ENCODE assay signal across 8 cellular contexts in genomic region chr21:34974162-34974981, GRCh38.
DNase-seq lines count a peak whose midpoint lies in the region; ATAC-seq lines count a peak whose summit lies in the region.

No MANE protein-coding gene starts in this region.

- peak overlapping the region; percentile 72 for H3K4me3 Mint-ChIP-seq in activated T-helper 1 cell treated with anti-CD3 and anti-CD28 coated beads, Interleukin-12 subunit alpha, Interleukin-12 subunit beta, Interleukin-2, Interleukin-4 antibody, amounts not matched to agents 30 ng/mL and 10 ng/mL and 1 ng/mL, durations not matched to agents 14 hours and 24 hours and 36 hours
- H3K4me3 Mint-ChIP-seq in stimulated activated naive CD8-positive, alpha-beta T cell treated with anti-CD3 and anti-CD28 coated beads, Interleukin-15, amount 100 ng/mL, for 72 hours: peak overlapping the region; percentile 65 to 87

- peaks cover 12% of the 10 kb centered on the region for H3K27me3 Mint-ChIP-seq in activated T-helper 1 cell treated with anti-CD3 and anti-CD28 coated beads, Interleukin-12 subunit alpha, Interleukin-12 subunit beta, Interleukin-2, Interleukin-4 antibody, amounts not matched to agents 30 ng/mL and 10 ng/mL and 1 ng/mL, durations not matched to agents 14 hours and 24 hours and 36 hours (ENCODE audit: insufficient read depth)
- H3K27me3 Mint-ChIP-seq in stimulated activated naive CD8-positive, alpha-beta T cell treated with anti-CD3 and anti-CD28 coated beads, Interleukin-15, amount 100 ng/mL, for 72 hours: no peaks in the 10 kb centered on the region

- intact Hi-C loops in activated T-helper 1 cell treated with anti-CD3 and anti-CD28 coated beads, Interleukin-12 subunit alpha, Interleukin-12 subunit beta, Interleukin-2, Interleukin-4 antibody, amounts not matched to agents 30 ng/mL and 10 ng/mL and 1 ng/mL, durations not matched to agents 14 hours and 24 hours and 36 hours (cut with micrococcal nuclease): loop anchor here (1.0 to 2.0 kb wide), 6 partner anchors 9 to 122 kb away; no protein-coding TSS in a partner anchor

- peak; percentile 42 for DNase-seq in activated gamma-delta T cell treated with Interleukin-2 at 50 U/mL for 16 hours
- DNase-seq in activated gamma-delta T cell (lab: John Stamatoyannopoulos, UW): no peak
- DNase-seq in activated T-helper 1 cell treated with anti-CD3 and anti-CD28 coated beads, Interleukin-12 subunit alpha, Interleukin-12 subunit beta, Interleukin-2, Interleukin-4 antibody, amounts not matched to agents 30 ng/mL and 10 ng/mL and 1 ng/mL, durations not matched to agents 14 hours and 24 hours and 36 hours (ENCODE audit: low spot score): peak; percentile 65
- peak; percentile 62 to 71 for DNase-seq in stimulated activated naive CD8-positive, alpha-beta T cell treated with anti-CD3 and anti-CD28 coated beads, Interleukin-15, amount 100 ng/mL, for 72 hours
- DNase-seq in HK-2 (ENCODE audit: unreplicated experiment): no peak
- DNase-seq in NCI-H146 treated with DMSO at 0.1 percent for 48 hours (lab: John Stamatoyannopoulos, UW; ENCODE audit: unreplicated experiment): no peak
- DNase-seq in NCI-H446 (lab: John Stamatoyannopoulos, UW): no peak

- peak overlapping the region; percentile 79 for H3K27ac Mint-ChIP-seq in activated T-helper 1 cell treated with anti-CD3 and anti-CD28 coated beads, Interleukin-12 subunit alpha, Interleukin-12 subunit beta, Interleukin-2, Interleukin-4 antibody, amounts not matched to agents 30 ng/mL and 10 ng/mL and 1 ng/mL, durations not matched to agents 14 hours and 24 hours and 36 hours
- H3K27ac Mint-ChIP-seq in stimulated activated naive CD8-positive, alpha-beta T cell treated with anti-CD3 and anti-CD28 coated beads, Interleukin-15, amount 100 ng/mL, for 72 hours: peak overlapping the region in 1 of 2 donors; percentile 94

- peak; percentile 91 for ATAC-seq in HG03432 (IDR thresholded peaks at IDR 0.05; ENCODE audit: unreplicated experiment)
- peak; percentile 92 for ATAC-seq in stimulated activated naive CD8-positive, alpha-beta T cell treated with anti-CD3 and anti-CD28 coated beads, Interleukin-15, amount 100 ng/mL, for 72 hours

- peaks cover 42% of the 10 kb centered on the region for H3K36me3 Mint-ChIP-seq in activated T-helper 1 cell treated with anti-CD3 and anti-CD28 coated beads, Interleukin-12 subunit alpha, Interleukin-12 subunit beta, Interleukin-2, Interleukin-4 antibody, amounts not matched to agents 30 ng/mL and 10 ng/mL and 1 ng/mL, durations not matched to agents 14 hours and 24 hours and 36 hours (ENCODE audit: low read depth)

- H3K4me1 Mint-ChIP-seq in activated T-helper 1 cell treated with anti-CD3 and anti-CD28 coated beads, Interleukin-12 subunit alpha, Interleukin-12 subunit beta, Interleukin-2, Interleukin-4 antibody, amounts not matched to agents 30 ng/mL and 10 ng/mL and 1 ng/mL, durations not matched to agents 14 hours and 24 hours and 36 hours (ENCODE audit: low read depth): peaks cover 80% of the 10 kb centered on the region
- peaks cover 74% of the 10 kb centered on the region for H3K4me1 Mint-ChIP-seq in stimulated activated naive CD8-positive, alpha-beta T cell treated with anti-CD3 and anti-CD28 coated beads, Interleukin-15, amount 100 ng/mL, for 72 hours

- peaks cover 4% of the 10 kb centered on the region for H3K9me3 Mint-ChIP-seq in activated T-helper 1 cell treated with anti-CD3 and anti-CD28 coated beads, Interleukin-12 subunit alpha, Interleukin-12 subunit beta, Interleukin-2, Interleukin-4 antibody, amounts not matched to agents 30 ng/mL and 10 ng/mL and 1 ng/mL, durations not matched to agents 14 hours and 24 hours and 36 hours
- no peaks in the 10 kb centered on the region for H3K9me3 Mint-ChIP-seq in stimulated activated naive CD8-positive, alpha-beta T cell treated with anti-CD3 and anti-CD28 coated beads, Interleukin-15, amount 100 ng/mL, for 72 hours

Comparison
In these comparisons a context has a peak if more than half of its experiments do, and no peak if none do; other contexts are left out.
1. DNase-seq: peak in activated gamma-delta T cell treated with Interleukin-2 at 50 U/mL for 16 hours (single experiment), activated T-helper 1 cell treated with anti-CD3 and anti-CD28 coated beads, Interleukin-12 subunit alpha, Interleukin-12 subunit beta, Interleukin-2, Interleukin-4 antibody, amounts not matched to agents 30 ng/mL and 10 ng/mL and 1 ng/mL, durations not matched to agents 14 hours and 24 hours and 36 hours (single experiment) and stimulated activated naive CD8-positive, alpha-beta T cell treated with anti-CD3 and anti-CD28 coated beads, Interleukin-15, amount 100 ng/mL, for 72 hours (2 of 2); none in activated gamma-delta T cell (single experiment), HK-2 (single experiment), NCI-H146 treated with DMSO at 0.1 percent for 48 hours (single experiment) and NCI-H446 (0 of 2).